In the genomic region with DNA sequence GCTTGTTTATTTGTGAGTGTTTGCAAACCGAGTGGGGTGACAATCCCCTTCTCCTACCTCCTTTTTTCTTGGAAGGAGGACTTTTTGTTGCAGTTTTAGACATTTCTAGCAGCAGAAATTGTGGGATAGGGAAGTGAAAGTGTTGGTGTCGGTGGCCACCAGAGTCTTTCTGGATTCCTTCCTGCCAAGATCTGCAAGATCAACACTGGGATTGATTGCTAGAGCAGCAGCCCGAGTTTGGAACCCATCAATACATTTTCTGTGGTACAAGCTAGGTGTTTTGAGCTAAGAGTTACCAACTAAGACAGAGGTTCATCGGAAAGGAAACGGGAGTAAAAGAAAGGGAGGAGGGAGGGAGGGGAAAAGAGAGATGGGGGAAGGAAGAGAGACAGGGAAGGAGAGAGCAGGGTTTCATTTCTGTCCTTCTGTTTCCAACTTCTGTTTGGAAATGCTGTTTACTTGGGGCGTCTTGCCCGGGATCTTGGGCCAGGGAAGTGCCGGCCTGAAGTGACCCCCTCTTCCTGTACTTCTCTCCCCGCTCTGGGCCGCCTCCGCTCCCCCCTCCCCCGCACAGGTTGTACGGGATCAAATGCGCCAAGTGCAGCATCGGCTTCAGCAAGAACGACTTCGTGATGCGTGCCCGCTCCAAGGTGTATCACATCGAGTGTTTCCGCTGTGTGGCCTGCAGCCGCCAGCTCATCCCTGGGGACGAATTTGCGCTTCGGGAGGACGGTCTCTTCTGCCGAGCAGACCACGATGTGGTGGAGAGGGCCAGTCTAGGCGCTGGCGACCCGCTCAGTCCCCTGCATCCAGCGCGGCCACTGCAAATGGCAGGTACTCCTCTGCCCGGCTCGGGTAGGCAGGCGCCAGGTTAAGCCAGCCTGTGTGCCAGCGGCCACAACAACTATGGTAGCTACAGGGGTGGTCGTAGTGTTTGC, we compare ENCODE assay signal across 10 cellular contexts.
DNase-seq lines count a peak whose midpoint lies in the region; ATAC-seq and TF ChIP-seq lines count a peak whose summit lies in the region.
"Had no signal": no experiment of that assay in that cellular context is flagged by ENCODE, and none has a peak within 500 bp of the region (broad histone marks: within the 10 kb centered on the region; RNA-seq: fewer than 3 reads in every experiment).

No MANE protein-coding gene starts in this region.

- H3K36me3 Mint-ChIP-seq in activated T-cell treated with anti-CD3 and anti-CD28 coated beads, Interleukin-2, amount 50 U/mL, for 24 hours (ENCODE audit: low read depth) = no peaks in the 10 kb centered on the region

- H3K36me3 ChIP-seq in HUES48 (ENCODE audit: control insufficient read depth, insufficient read depth, low read length) (no peaks in the 10 kb centered on the region), muscle layer of duodenum (ENCODE audit: control insufficient read depth in 1 of 2, insufficient read depth in 2 of 2, low read length in 2 of 2) (no peaks in the 10 kb centered on the region)
- H3K36me3 ChIP-seq: gastrocnemius medialis had no signal

- in situ Hi-C loops in ACHN (cut with HindIII; ENCODE audit: low pct_ligation_motif_present, low pct_unique_long_range_greater_than_20kb, low sequenced_read_pairs) = no loop called here

- H3K4me3 Mint-ChIP-seq in activated T-cell treated with anti-CD3 and anti-CD28 coated beads, Interleukin-2, amount 50 U/mL, for 24 hours = no peak overlapping the region

- H3K27me3 ChIP-seq in HUES48 (ENCODE audit: control insufficient read depth, insufficient read depth, low read length) (peaks cover 98% of the 10 kb centered on the region), muscle layer of duodenum (ENCODE audit: low read depth, low read length) (peaks cover 59% of the 10 kb centered on the region)

- H3K27me3 Mint-ChIP-seq in activated T-cell treated with anti-CD3 and anti-CD28 coated beads, Interleukin-2, amount 50 U/mL, for 24 hours = peaks cover 89% of the 10 kb centered on the region

- DNase-seq in ACHN = peak; percentile 31
- DNase-seq in coronary artery (ENCODE audit: low spot score) = no peak
- DNase-seq in NCI-H2196 (lab: John Stamatoyannopoulos, UW; ENCODE audit: unreplicated experiment) = no peak
- no peak for DNase-seq in activated T-cell treated with anti-CD3 and anti-CD28 coated beads, Interleukin-2, amount 50 U/mL, for 24 hours
- DNase-seq in dedifferentiated amniotic fluid mesenchymal stem cell (ENCODE audit: extremely low spot score) = no peak
- DNase-seq: gastrocnemius medialis, T-helper 1 cell had no signal

- H3K27ac ChIP-seq in HUES48 (ENCODE audit: low read depth, low read length) (no peak overlapping the region), coronary artery (no peak overlapping the region), muscle layer of duodenum (ENCODE audit: low read length) (no peak overlapping the region)
- H3K27ac ChIP-seq: gastrocnemius medialis had no signal

- H3K4me1 ChIP-seq in HUES48 (ENCODE audit: control insufficient read depth, insufficient read depth, low read length) = peaks cover 73% of the 10 kb centered on the region
- H3K4me1 ChIP-seq in muscle layer of duodenum (ENCODE audit: control insufficient read depth in 1 of 2, insufficient read depth in 2 of 2, low read length in 2 of 2) = peaks cover 0 to 33% of the 10 kb centered on the region in 2 donors

- H3K9me3 Mint-ChIP-seq in activated T-cell treated with anti-CD3 and anti-CD28 coated beads, Interleukin-2, amount 50 U/mL, for 24 hours = no peaks in the 10 kb centered on the region

- no peak for TF ChIP-seq CTCF in coronary artery (IDR thresholded peaks at IDR 0.05)

- H3K9me3 ChIP-seq in HUES48 (ENCODE audit: control insufficient read depth, insufficient read depth, low read length) (no peaks in the 10 kb centered on the region), muscle layer of duodenum (ENCODE audit: control insufficient read depth in 1 of 2, low read length in 2 of 2) (no peaks in the 10 kb centered on the region)
- H3K9me3 ChIP-seq: gastrocnemius medialis had no signal

- no peak overlapping the region for H3K9ac ChIP-seq in HUES48 (ENCODE audit: low read depth, low read length)

- peaks cover 2% of the 10 kb centered on the region for H3K4me1 Mint-ChIP-seq in activated T-cell treated with anti-CD3 and anti-CD28 coated beads, Interleukin-2, amount 50 U/mL, for 24 hours (ENCODE audit: low read depth)

- no peak for ATAC-seq in GM21515 (IDR thresholded peaks at IDR 0.05; ENCODE audit: unreplicated experiment)
- ATAC-seq: gastrocnemius medialis had no signal

- H3K4me3 ChIP-seq in HUES48 (ENCODE audit: low read depth, low read length) (peak overlapping the region; percentile 56), coronary artery (peak overlapping the region; percentile 56), muscle layer of duodenum (ENCODE audit: low read depth in 1 of 2, low read length in 2 of 2) (peak overlapping the region; percentile 39 to 40)

- H3K27ac Mint-ChIP-seq in activated T-cell treated with anti-CD3 and anti-CD28 coated beads, Interleukin-2, amount 50 U/mL, for 24 hours = no peak overlapping the region
